Comparison of ENCODE assay signal across 19 cellular contexts in the genomic region with DNA sequence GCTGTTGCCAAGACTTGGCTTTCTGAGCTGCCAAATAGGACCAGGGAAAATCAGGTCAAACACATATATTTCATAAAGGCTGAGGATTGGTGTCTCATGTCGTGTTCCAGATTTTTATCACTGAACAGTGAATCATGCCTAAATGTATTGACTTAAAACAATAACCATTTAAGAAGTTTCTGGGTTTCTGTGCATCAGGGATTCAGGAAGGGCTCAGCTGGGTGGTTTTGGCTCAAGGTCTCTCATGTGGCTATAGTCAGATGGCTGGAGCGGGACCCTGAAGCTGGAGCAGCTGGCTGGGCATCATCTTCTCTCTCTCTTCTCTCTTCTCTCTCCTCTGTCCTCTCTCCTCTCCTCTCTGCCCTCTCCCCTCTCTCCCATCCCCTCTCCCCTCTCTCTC.
"Had no signal": no experiment of that assay in that cellular context is flagged by ENCODE, and none has a peak within 500 bp of the region (broad histone marks: within the 10 kb centered on the region; RNA-seq: fewer than 3 reads in every experiment).

No MANE protein-coding gene starts in this region.

- H3K27me3 Mint-ChIP-seq: effector memory CD8-positive, alpha-beta T cell; naive thymus-derived CD4-positive, alpha-beta T cell had no signal

- H3K4me3 Mint-ChIP-seq: dendritic cell treated with granulocyte-macrophage colony-stimulating factor and Interleukin-4, amounts not matched to agents 40 ng/mL and 50 ng/mL, for 4 days; effector memory CD8-positive, alpha-beta T cell; naive thymus-derived CD4-positive, alpha-beta T cell; neural crest cell had no signal

- H3K4me3 ChIP-seq: esophagus muscularis mucosa, gastroesophageal sphincter, stomach, thoracic aorta, transverse colon had no signal

- H3K9me3 Mint-ChIP-seq: neural crest cell had no signal

- H3K27ac Mint-ChIP-seq: dendritic cell treated with granulocyte-macrophage colony-stimulating factor and Interleukin-4, amounts not matched to agents 40 ng/mL and 50 ng/mL, for 4 days; naive thymus-derived CD4-positive, alpha-beta T cell had no signal

- H3K27ac ChIP-seq: epithelial cell of prostate, esophagus muscularis mucosa, gastroesophageal sphincter, stomach, thoracic aorta, transverse colon had no signal

- DNase-seq: effector memory CD8-positive, alpha-beta T cell; glutamatergic neuron; islet precursor cell; naive thymus-derived CD4-positive, alpha-beta T cell; posterior cingulate gyrus; small intestine; stimulated activated CD4-positive, alpha-beta T cell treated with anti-CD3 and anti-CD28 coated beads, Interleukin-12 subunit alpha, Interleukin-12 subunit beta, amount 100 ng/mL, for 4 hours; stimulated activated CD4-positive, alpha-beta T cell treated with anti-CD3 and anti-CD28 coated beads, Interleukin-2, amount 100 ng/mL, for 48 hours; stomach; substantia nigra; transverse colon had no signal

- H3K27me3 ChIP-seq: esophagus muscularis mucosa, gastroesophageal sphincter, stomach, transverse colon had no signal

- H3K4me1 ChIP-seq: stomach, transverse colon had no signal

- ATAC-seq: effector memory CD8-positive, alpha-beta T cell; gastroesophageal sphincter; left lobe of liver; naive thymus-derived CD4-positive, alpha-beta T cell had no signal

- FAIRE-seq: colon, small intestine had no signal

- H3K36me3 ChIP-seq: esophagus muscularis mucosa, gastroesophageal sphincter, stomach, thoracic aorta, transverse colon had no signal
